In genomic region chr6:70411542-70411941, GRCh38 we compare ENCODE assay signal across 16 cellular contexts. TPM values are rescaled to one million over a fixed set of nuclear protein-coding genes. Genes with fewer than 3 reads are reported as not detected.
A peak's percentile ranks its signal among the peaks of the same experiment; 100 is the strongest.
DNase-seq lines count a peak whose midpoint lies in the region; ATAC-seq and TF ChIP-seq lines count a peak whose summit lies in the region.
"Had no signal": no experiment of that assay in that cellular context is flagged by ENCODE, and none has a peak within 500 bp of the region (broad histone marks: within the 10 kb centered on the region; RNA-seq: fewer than 3 reads in every experiment).

No MANE protein-coding gene starts in this region.

- no peak overlapping the region for H3K9ac ChIP-seq in Karpas-422 (ENCODE audit: low read length)

- H3K27me3 ChIP-seq in Karpas-422 (ENCODE audit: low read length): no peaks in the 10 kb centered on the region

- peaks cover 21% of the 10 kb centered on the region for H3K27me3 Mint-ChIP-seq in stimulated activated naive CD8-positive, alpha-beta T cell treated with anti-CD3 and anti-CD28 coated beads, Interleukin-15, Interleukin-2, amounts not matched to agents 100 ng/mL and 50 ng/mL, for 24 hours
- H3K27me3 Mint-ChIP-seq in activated CD8-positive, alpha-beta T cell treated with anti-CD3 and anti-CD28 coated beads for 36 hours: peaks cover 3% of the 10 kb centered on the region
- peaks cover 18% of the 10 kb centered on the region for H3K27me3 Mint-ChIP-seq in mesothelial cell of epicardium (ENCODE audit: low read depth)

- no peaks in the 10 kb centered on the region for H4K20me1 ChIP-seq in Karpas-422 (ENCODE audit: insufficient read depth, low read depth, low read length)

- no peaks in the 10 kb centered on the region for H3K9me3 ChIP-seq in Karpas-422 (ENCODE audit: low read length)

- H3K36me3 ChIP-seq in Karpas-422 (ENCODE audit: insufficient read depth, low read length): peaks cover 2% of the 10 kb centered on the region; the same call in 1 of the 2 replicates

- ATAC-seq in stimulated activated naive CD8-positive, alpha-beta T cell treated with anti-CD3 and anti-CD28 coated beads, Interleukin-15, Interleukin-2, amounts not matched to agents 100 U/mL and 50 U/mL, for 24 hours: no peak
- ATAC-seq in activated CD8-positive, alpha-beta T cell treated with anti-CD3 and anti-CD28 coated beads for 36 hours: no peak
- ATAC-seq: PC-3 had no signal

- CTCF ChIA-PET in activated CD8-positive, alpha-beta T cell treated with anti-CD3 and anti-CD28 coated beads for 36 hours (lab: Charles Lee): no interaction called here

- H3K9me3 Mint-ChIP-seq in stimulated activated naive CD8-positive, alpha-beta T cell treated with anti-CD3 and anti-CD28 coated beads, Interleukin-15, Interleukin-2, amounts not matched to agents 100 ng/mL and 50 ng/mL, for 24 hours: no peaks in the 10 kb centered on the region
- no peaks in the 10 kb centered on the region for H3K9me3 Mint-ChIP-seq in activated CD8-positive, alpha-beta T cell treated with anti-CD3 and anti-CD28 coated beads for 36 hours
- no peaks in the 10 kb centered on the region for H3K9me3 Mint-ChIP-seq in mesothelial cell of epicardium

- H3K4me1 Mint-ChIP-seq in stimulated activated naive CD8-positive, alpha-beta T cell treated with anti-CD3 and anti-CD28 coated beads, Interleukin-15, Interleukin-2, amounts not matched to agents 100 ng/mL and 50 ng/mL, for 24 hours (ENCODE audit: low read depth): peaks cover 35% of the 10 kb centered on the region
- peaks cover 28% of the 10 kb centered on the region for H3K4me1 Mint-ChIP-seq in activated CD8-positive, alpha-beta T cell treated with anti-CD3 and anti-CD28 coated beads for 36 hours (ENCODE audit: low read depth)
- peaks cover 16% of the 10 kb centered on the region for H3K4me1 Mint-ChIP-seq in mesothelial cell of epicardium

- DNase-seq in stimulated activated naive CD8-positive, alpha-beta T cell treated with anti-CD3 and anti-CD28 coated beads, Interleukin-15, Interleukin-2, amounts not matched to agents 100 U/mL and 50 U/mL, for 24 hours: no peak
- DNase-seq in activated CD8-positive, alpha-beta T cell treated with anti-CD3 and anti-CD28 coated beads for 36 hours: no peak
- no peak for DNase-seq in mesothelial cell of epicardium (ENCODE audit: low spot score in 2 of 2, unreplicated experiment in 2 of 2)
- DNase-seq in NCI-H82 treated with DMSO at 0.1 percent for 48 hours (lab: John Stamatoyannopoulos, UW; ENCODE audit: unreplicated experiment): no peak
- DNase-seq in Karpas-422: no peak
- DNase-seq in NCI-H1417 (lab: John Stamatoyannopoulos, UW): no peak
- no peak for DNase-seq in amygdala (lab: John Stamatoyannopoulos, UW)
- DNase-seq: AML-193; effector CD4-positive, alpha-beta T cell; HCEC 1CT; mammary epithelial cell; NCI-H1930; NCI-H524; PC-3; substantia nigra had no signal

- intact Hi-C loops in activated CD8-positive, alpha-beta T cell treated with anti-CD3 and anti-CD28 coated beads for 36 hours (cut with micrococcal nuclease): no loop called here

- POLR2A ChIA-PET in activated CD8-positive, alpha-beta T cell treated with anti-CD3 and anti-CD28 coated beads for 36 hours (lab: Charles Lee): interaction anchor here (0.7 to 0.9 kb wide), 2 partner anchors 281 to 287 kb away, joined by 3 read pairs; no protein-coding TSS in a partner anchor

- no peak for TF ChIP-seq CTCF in activated CD8-positive, alpha-beta T cell treated with anti-CD3 and anti-CD28 coated beads for 36 hours (IDR thresholded peaks at IDR 0.05)
- no peak for TF ChIP-seq CTCF in mesothelial cell of epicardium (IDR thresholded peaks at IDR 0.05; ENCODE audit: unreplicated experiment)

- no peak overlapping the region for H3K27ac Mint-ChIP-seq in stimulated activated naive CD8-positive, alpha-beta T cell treated with anti-CD3 and anti-CD28 coated beads, Interleukin-15, Interleukin-2, amounts not matched to agents 100 ng/mL and 50 ng/mL, for 24 hours
- H3K27ac Mint-ChIP-seq in activated CD8-positive, alpha-beta T cell treated with anti-CD3 and anti-CD28 coated beads for 36 hours: no peak overlapping the region
- H3K27ac Mint-ChIP-seq in mesothelial cell of epicardium: no peak overlapping the region

- no peak overlapping the region for H3K4me3 ChIP-seq in Karpas-422 (ENCODE audit: low read length)

- H3K4me2 ChIP-seq in Karpas-422 (ENCODE audit: low read depth, low read length, poor library complexity, severe bottlenecking): no peak overlapping the region

- H3K36me3 Mint-ChIP-seq in stimulated activated naive CD8-positive, alpha-beta T cell treated with anti-CD3 and anti-CD28 coated beads, Interleukin-15, Interleukin-2, amounts not matched to agents 100 ng/mL and 50 ng/mL, for 24 hours (ENCODE audit: low read depth): no peaks in the 10 kb centered on the region
- peaks cover 3% of the 10 kb centered on the region for H3K36me3 Mint-ChIP-seq in activated CD8-positive, alpha-beta T cell treated with anti-CD3 and anti-CD28 coated beads for 36 hours (ENCODE audit: low read depth)
- H3K36me3 Mint-ChIP-seq in mesothelial cell of epicardium: no peaks in the 10 kb centered on the region

- no peak overlapping the region for H3K27ac ChIP-seq in Karpas-422 (ENCODE audit: low read length)

- H2AFZ ChIP-seq in Karpas-422 (ENCODE audit: low read length): no peak overlapping the region

- peaks cover 29% of the 10 kb centered on the region for H3K79me2 ChIP-seq in Karpas-422 (ENCODE audit: low read length)

- H3K4me3 Mint-ChIP-seq in stimulated activated naive CD8-positive, alpha-beta T cell treated with anti-CD3 and anti-CD28 coated beads, Interleukin-15, Interleukin-2, amounts not matched to agents 100 ng/mL and 50 ng/mL, for 24 hours: peak overlapping the region; percentile 95
- H3K4me3 Mint-ChIP-seq in activated CD8-positive, alpha-beta T cell treated with anti-CD3 and anti-CD28 coated beads for 36 hours: peak overlapping the region; percentile 82
- peak overlapping the region; percentile 93 for H3K4me3 Mint-ChIP-seq in mesothelial cell of epicardium

- no peaks in the 10 kb centered on the region for H3K9me2 ChIP-seq in Karpas-422 (replicated peaks; ENCODE audit: insufficient read depth, low read length)

- peaks cover 15% of the 10 kb centered on the region for H3K4me1 ChIP-seq in Karpas-422 (ENCODE audit: low read length)

RNA-seq across cellular contexts. Expression of gene FAM135A, which starts 1.8 kb away (rescaled TPM):
- 1 to 10 TPM; 8.2 to 9.4 TPM for total RNA-seq in activated CD8-positive, alpha-beta T cell treated with anti-CD3 and anti-CD28 coated beads for 36 hours
- total RNA-seq in mesothelial cell of epicardium: 21.5 to 24.8 TPM (median 22.7 TPM) in 3 replicates
- total RNA-seq in Karpas-422 (2014; rRNA removed; shearing (Covaris generic); ENCODE audit: low replicate concordance): 52.9 and 83.0 TPM in 2 replicates
